ENCODE assay signal across 1 cellular context in the genomic region with DNA sequence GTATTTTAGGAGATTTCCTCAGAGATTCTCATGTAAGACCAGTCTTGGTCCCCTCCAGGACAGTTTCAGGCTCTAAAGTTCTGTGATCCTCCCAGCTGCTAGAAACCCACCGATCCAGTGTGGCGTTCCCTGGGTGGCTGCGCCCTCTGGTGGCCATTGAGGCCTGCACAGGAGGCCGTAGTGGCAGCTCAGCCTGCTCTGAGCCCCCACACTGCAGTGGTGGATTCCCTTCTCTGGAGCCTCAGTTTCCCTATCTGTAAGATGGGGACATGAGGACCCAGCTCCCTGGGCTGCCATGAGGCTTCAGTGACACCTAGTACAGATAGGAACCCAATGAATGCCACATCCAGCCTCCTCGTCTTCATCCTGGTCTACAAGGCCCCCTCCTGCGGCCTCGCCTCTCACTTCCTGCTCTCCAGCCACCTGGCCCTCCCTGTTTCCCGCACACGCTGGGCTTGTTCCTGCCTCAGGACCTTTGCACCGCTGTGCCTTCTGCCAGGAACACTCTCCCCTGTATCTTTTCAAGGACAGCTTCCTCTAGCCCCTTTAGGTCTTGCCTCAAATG.
A peak's percentile ranks its signal among the peaks of the same experiment; 100 is the strongest.
TF ChIP-seq lines count a peak whose summit lies in the region.

No MANE protein-coding gene starts in this region.

TF ChIP-seq in HepG2, 621 proteins besides CTCF, POLR2A, EP300 and RAD21 (continued from another document and continues in another):
- TF ChIP-seq, protein P1, sequence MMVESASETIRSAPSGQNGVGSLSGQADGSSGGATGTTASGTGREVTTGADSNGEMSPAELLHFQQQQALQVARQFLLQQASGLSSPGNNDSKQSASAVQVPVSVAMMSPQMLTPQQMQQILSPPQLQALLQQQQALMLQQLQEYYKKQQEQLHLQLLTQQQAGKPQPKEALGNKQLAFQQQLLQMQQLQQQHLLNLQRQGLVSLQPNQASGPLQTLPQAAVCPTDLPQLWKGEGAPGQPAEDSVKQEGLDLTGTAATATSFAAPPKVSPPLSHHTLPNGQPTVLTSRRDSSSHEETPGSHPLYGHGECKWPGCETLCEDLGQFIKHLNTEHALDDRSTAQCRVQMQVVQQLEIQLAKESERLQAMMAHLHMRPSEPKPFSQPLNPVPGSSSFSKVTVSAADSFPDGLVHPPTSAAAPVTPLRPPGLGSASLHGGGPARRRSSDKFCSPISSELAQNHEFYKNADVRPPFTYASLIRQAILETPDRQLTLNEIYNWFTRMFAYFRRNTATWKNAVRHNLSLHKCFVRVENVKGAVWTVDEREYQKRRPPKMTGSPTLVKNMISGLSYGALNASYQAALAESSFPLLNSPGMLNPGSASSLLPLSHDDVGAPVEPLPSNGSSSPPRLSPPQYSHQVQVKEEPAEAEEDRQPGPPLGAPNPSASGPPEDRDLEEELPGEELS (CRISPR knock-in tag; IDR thresholded peaks at IDR 0.05): peak; percentile 37; the same call in 1 of the 2 replicates
- TF ChIP-seq TP53 (CRISPR knock-in tag; conservative IDR thresholded peaks at IDR 0.05) (peak; percentile 47; the same call in 1 of the 2 replicates), FOXO1 (CRISPR knock-in tag; IDR thresholded peaks at IDR 0.05) (peak; percentile 63; the same call in 1 of the 2 replicates), KDM2A (CRISPR knock-in tag; IDR thresholded peaks at IDR 0.05; ENCODE audit: borderline replicate concordance, low read depth) (peak; percentile 85), ZNF343 (CRISPR knock-in tag; IDR thresholded peaks at IDR 0.05) (no peak), PLRG1 (conservative IDR thresholded peaks at IDR 0.05) (no peak), MED13 (CRISPR knock-in tag; IDR thresholded peaks at IDR 0.05) (0 out of 2 replicates have a peak, but pooled peaks have one; percentile 22), RORA (CRISPR knock-in tag; IDR thresholded peaks at IDR 0.05) (no peak), HDAC1 (CRISPR knock-in tag; IDR thresholded peaks at IDR 0.05) (no peak), ZBTB38 (CRISPR knock-in tag; IDR thresholded peaks at IDR 0.05) (no peak; the same call in 1 of the 2 replicates), KDM5A (IDR thresholded peaks at IDR 0.05; ENCODE audit: borderline replicate concordance, low read length) (no peak), SUZ12 (IDR thresholded peaks at IDR 0.05; ENCODE audit: low read depth, low read length) (no peak), DZIP1 (CRISPR knock-in tag; IDR thresholded peaks at IDR 0.05) (0 out of 2 replicates have a peak, but pooled peaks have one; percentile 20), KIAA2018 (CRISPR knock-in tag; IDR thresholded peaks at IDR 0.05; ENCODE audit: borderline replicate concordance) (no peak), FOXA3 (CRISPR knock-in tag; IDR thresholded peaks at IDR 0.05) (peak; percentile 36; the same call in 1 of the 2 replicates), ZFP1 (CRISPR knock-in tag; IDR thresholded peaks at IDR 0.05) (no peak), MED1 (CRISPR knock-in tag; IDR thresholded peaks at IDR 0.05) (peak; percentile 74; the same call in 1 of the 2 replicates), MTERF4 (CRISPR knock-in tag; IDR thresholded peaks at IDR 0.05) (no peak), NFAT5 (CRISPR knock-in tag; IDR thresholded peaks at IDR 0.05) (peak; percentile 68; the same call in 1 of the 2 replicates), ARNT2 (CRISPR knock-in tag; IDR thresholded peaks at IDR 0.05; ENCODE audit: low read depth) (peak; percentile 63; the same call in 1 of the 2 replicates), HNRNPUL1 (IDR thresholded peaks at IDR 0.05; ENCODE audit: low read depth, low read length) (no peak), ETV5 (CRISPR knock-in tag; IDR thresholded peaks at IDR 0.05; ENCODE audit: borderline replicate concordance) (peak; percentile 23; the same call in 1 of the 2 replicates), ZFY (CRISPR knock-in tag; IDR thresholded peaks at IDR 0.05) (peak; percentile 44; the same call in 1 of the 2 replicates), GZF1 (CRISPR knock-in tag; IDR thresholded peaks at IDR 0.05) (peak; percentile 94), ZSCAN22 (CRISPR knock-in tag; IDR thresholded peaks at IDR 0.05) (no peak), NFE2 (CRISPR knock-in tag; IDR thresholded peaks at IDR 0.05) (no peak), ZNF569 (CRISPR knock-in tag; IDR thresholded peaks at IDR 0.05; ENCODE audit: borderline replicate concordance) (no peak), LRRFIP1 (CRISPR knock-in tag; conservative IDR thresholded peaks at IDR 0.05) (no peak), ZNF24 (IDR thresholded peaks at IDR 0.05) (no peak), RXRB (CRISPR knock-in tag; IDR thresholded peaks at IDR 0.05; ENCODE audit: borderline replicate concordance) (peak; percentile 29; the same call in 1 of the 2 replicates)
